ENCODE assay signal across 2 cellular contexts in genomic region chr10:121862042-121862441, GRCh38.
TF ChIP-seq lines count a peak whose summit lies in the region.

No MANE protein-coding gene starts in this region.

TF ChIP-seq in GM23338, 12 proteins besides CTCF, POLR2A, EP300 and RAD21:
- TF ChIP-seq, protein P1, sequence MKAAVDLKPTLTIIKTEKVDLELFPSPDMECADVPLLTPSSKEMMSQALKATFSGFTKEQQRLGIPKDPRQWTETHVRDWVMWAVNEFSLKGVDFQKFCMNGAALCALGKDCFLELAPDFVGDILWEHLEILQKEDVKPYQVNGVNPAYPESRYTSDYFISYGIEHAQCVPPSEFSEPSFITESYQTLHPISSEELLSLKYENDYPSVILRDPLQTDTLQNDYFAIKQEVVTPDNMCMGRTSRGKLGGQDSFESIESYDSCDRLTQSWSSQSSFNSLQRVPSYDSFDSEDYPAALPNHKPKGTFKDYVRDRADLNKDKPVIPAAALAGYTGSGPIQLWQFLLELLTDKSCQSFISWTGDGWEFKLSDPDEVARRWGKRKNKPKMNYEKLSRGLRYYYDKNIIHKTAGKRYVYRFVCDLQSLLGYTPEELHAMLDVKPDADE (IDR thresholded peaks at IDR 0.05) = no peak
- TF ChIP-seq CREB1 (CRISPR knock-in tag; IDR thresholded peaks at IDR 0.05; ENCODE audit: low read depth) = no peak
- no peak for TF ChIP-seq JUNB (IDR thresholded peaks at IDR 0.05; ENCODE audit: unreplicated experiment)
- no peak for TF ChIP-seq NANOG (IDR thresholded peaks at IDR 0.05; ENCODE audit: borderline replicate concordance)
- TF ChIP-seq REST (IDR thresholded peaks at IDR 0.05; ENCODE audit: unreplicated experiment) = no peak
- no peak for TF ChIP-seq ZNF114 (CRISPR knock-in tag; IDR thresholded peaks at IDR 0.05)
- TF ChIP-seq EZH2 (IDR thresholded peaks at IDR 0.05; ENCODE audit: low read depth, unreplicated experiment) = no peak
- no peak for TF ChIP-seq EZH2phosphoT487 (IDR thresholded peaks at IDR 0.05; ENCODE audit: unreplicated experiment)
- TF ChIP-seq POLR2AphosphoS5 (IDR thresholded peaks at IDR 0.05; ENCODE audit: low read depth) = no peak
- no peak for TF ChIP-seq ZNF462 (CRISPR knock-in tag; IDR thresholded peaks at IDR 0.05)
- TF ChIP-seq ZNF331 (CRISPR knock-in tag; IDR thresholded peaks at IDR 0.05; ENCODE audit: low read depth) = no peak
- TF ChIP-seq STAT1 (IDR thresholded peaks at IDR 0.05; ENCODE audit: unreplicated experiment) = no peak

TF ChIP-seq in H1, 55 proteins besides CTCF, POLR2A, EP300 and RAD21 (continued from another document):
- TF ChIP-seq KDM1A (IDR thresholded peaks at IDR 0.05; ENCODE audit: borderline replicate concordance, low read length) (no peak), RBBP5 (IDR thresholded peaks at IDR 0.05; ENCODE audit: borderline replicate concordance, low read depth, low read length) (no peak)
TF ChIP-seq in H1: peak in this region for 0.
